Comparison of ENCODE assay signal across 1 cellular context in the genomic region with DNA sequence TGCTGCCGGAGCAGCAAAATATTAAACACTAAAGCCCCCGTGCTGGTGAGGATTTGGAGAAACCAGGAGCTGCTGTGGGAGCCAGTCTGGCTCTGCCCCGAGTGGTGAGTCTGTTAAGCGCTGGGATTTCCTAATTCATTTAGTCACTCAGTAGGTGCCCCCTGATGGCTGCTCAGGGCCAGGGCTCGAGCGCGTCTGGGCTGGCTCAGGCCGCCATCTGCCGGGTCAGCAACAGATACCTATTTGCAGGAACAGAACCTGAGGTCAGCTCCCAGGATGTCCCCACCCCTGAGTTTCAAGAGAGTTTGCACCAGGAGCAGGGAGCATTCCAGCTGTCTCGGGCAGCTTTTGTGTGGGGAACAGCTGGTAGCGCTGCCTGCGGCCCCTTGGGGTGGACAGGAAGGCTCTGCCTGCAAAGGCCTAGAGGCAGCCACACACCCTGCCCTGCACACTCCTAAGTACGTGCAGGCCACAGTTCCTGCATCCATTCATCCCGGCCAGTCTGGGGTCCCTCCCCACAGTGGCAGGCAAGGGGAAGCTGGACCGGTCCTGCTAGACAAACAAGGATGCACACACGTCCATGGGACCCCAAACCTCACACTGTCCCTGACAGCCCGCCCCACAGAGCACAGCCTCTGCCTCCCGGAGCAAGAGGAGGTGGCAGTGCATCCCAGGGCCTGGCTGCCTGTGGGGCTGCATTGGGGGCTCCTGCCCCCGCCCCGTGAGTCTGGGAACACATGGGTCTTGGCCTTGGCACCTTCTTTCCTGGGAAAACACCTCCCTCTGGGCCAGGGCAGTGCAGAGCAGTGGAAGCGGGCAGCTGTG.
TF ChIP-seq lines count a peak whose summit lies in the region.

No MANE protein-coding gene starts in this region.

TF ChIP-seq in HCT116, 20 proteins besides CTCF, POLR2A, EP300 and RAD21 (continued from another document):
- TF ChIP-seq ZBTB33 (IDR thresholded peaks at IDR 0.05; ENCODE audit: extremely low read depth, insufficient replicate concordance, low read length) (no peak), CBX3 (IDR thresholded peaks at IDR 0.05; ENCODE audit: low read depth) (no peak), ELF1 (IDR thresholded peaks at IDR 0.05; ENCODE audit: borderline replicate concordance, low read depth) (no peak), SP1 (IDR thresholded peaks at IDR 0.05; ENCODE audit: low read depth) (no peak), REST (IDR thresholded peaks at IDR 0.05; ENCODE audit: low read depth) (no peak), MAX (IDR thresholded peaks at IDR 0.05) (no peak)
